In genomic region chr14:73539017-73539416, GRCh38 we compare ENCODE assay signal across 8 cellular contexts. TPM values are rescaled to one million over a fixed set of nuclear protein-coding genes. Genes with fewer than 3 reads are reported as not detected.
DNase-seq lines count a peak whose midpoint lies in the region; ATAC-seq and TF ChIP-seq lines count a peak whose summit lies in the region.
"Not testable (repeated sequence)": the region's sequence is repeated elsewhere in the genome, so short reads cannot be mapped to it uniquely, and the experiment has no call there.

No MANE protein-coding gene starts in this region.

- ATAC-seq in HG02973 (IDR thresholded peaks at IDR 0.05; ENCODE audit: unreplicated experiment) = peak; percentile 79
- ATAC-seq in central memory CD8-positive, alpha-beta T cell (replicated peaks; ENCODE audit: extremely low read depth, poor library complexity, severe bottlenecking) = peak; percentile 97
- ATAC-seq in left colon = peak; percentile 58
- peak; percentile 84 to 85 for ATAC-seq in upper lobe of left lung (ENCODE audit: low FRiP score in 2 of 2)

- H3K9me3 ChIP-seq in upper lobe of left lung = not testable (repeated sequence)

- H3K9me3 Mint-ChIP-seq in central memory CD8-positive, alpha-beta T cell = not testable (repeated sequence)

- not testable (repeated sequence) for H3K4me3 ChIP-seq in upper lobe of left lung

- not testable (repeated sequence) for H3K27ac ChIP-seq in upper lobe of left lung

- in situ Hi-C loops in GM13976 (cut with MboI; ENCODE audit: low sequenced_read_pairs, unreplicated experiment) = not testable (repeated sequence)

- TF ChIP-seq CTCF in GM13976 (IDR thresholded peaks at IDR 0.05; ENCODE audit: borderline replicate concordance, control extremely low read depth, extremely low read depth, insufficient read depth, missing control alignments) = peak; percentile 21
- peak in 2 of 6 experiments; percentile 32 to 40 for TF ChIP-seq CTCF in upper lobe of left lung (IDR thresholded peaks at IDR 0.05)

- not testable (repeated sequence) for TF ChIP-seq POLR2A in upper lobe of left lung (IDR thresholded peaks at IDR 0.05)

- WGBS in upper lobe of left lung, 2 donors = 17% methylated on average over 1 of the region's 5 CpGs; no CpG with 5 or more reads in 1 of the 2 donors

- not testable (repeated sequence) for H3K36me3 ChIP-seq in upper lobe of left lung

- not testable (repeated sequence) for H3K36me3 Mint-ChIP-seq in central memory CD8-positive, alpha-beta T cell (ENCODE audit: insufficient read depth)

- DNase-seq in GM13976 (ENCODE audit: low spot score) = not testable (repeated sequence)
- DNase-seq in NCI-H82 (lab: John Stamatoyannopoulos, UW) (peak; percentile 48), left colon (peak; percentile 42 to 59), upper lobe of left lung (peak; percentile 23 to 86)
- DNase-seq in activated CD8-positive, alpha-beta memory T cell treated with anti-CD3 and anti-CD28 coated beads, Interleukin-2, amount 50 U/mL, for 4 hours = peak; percentile 63
- peak in 1 of 2 donors; percentile 12 for DNase-seq in central memory CD8-positive, alpha-beta T cell (ENCODE audit: low spot score in 2 of 2)
- peak; percentile 24 to 58 for DNase-seq in stimulated activated CD4-positive, alpha-beta T cell treated with anti-CD3 and anti-CD28 coated beads, Interleukin-12 subunit alpha, Interleukin-12 subunit beta, amount 100 ng/mL, for 24 hours (ENCODE audit: low read depth in 2 of 2)

- TF ChIP-seq EP300 in upper lobe of left lung (IDR thresholded peaks at IDR 0.05) = not testable (repeated sequence)

- H3K27ac Mint-ChIP-seq in central memory CD8-positive, alpha-beta T cell (ENCODE audit: low read depth) = not testable (repeated sequence)

- H3K4me3 Mint-ChIP-seq in central memory CD8-positive, alpha-beta T cell = not testable (repeated sequence)

- not testable (repeated sequence) for H3K4me1 Mint-ChIP-seq in central memory CD8-positive, alpha-beta T cell

- H3K4me1 ChIP-seq in upper lobe of left lung = not testable (repeated sequence)

- not testable (repeated sequence) for H3K27me3 Mint-ChIP-seq in central memory CD8-positive, alpha-beta T cell

- intact Hi-C loops in left colon (cut with DNase I, micrococcal nuclease) = not testable (repeated sequence)

- not testable (repeated sequence) for H3K27me3 ChIP-seq in upper lobe of left lung

RNA-seq across cellular contexts. Expression of gene ACOT1, which starts 2.1 kb away (rescaled TPM):
- total RNA-seq in left colon (10 to 100 TPM in 1 of 2 donors, 1 to 10 TPM in 1; 7.2 to 13.2 TPM), upper lobe of left lung (10 to 100 TPM in 2 of 6 donors, 1 to 10 TPM in 4; 3.2 to 22.8 (median 8.9) TPM)

RNA-seq across cellular contexts. Expression of gene HEATR4, which starts 19.7 kb away (rescaled TPM):
- 1 to 10 TPM in 1 of 2 donors, under 1 TPM in 1; 0.59 to 2.2 TPM for total RNA-seq in left colon
- total RNA-seq in upper lobe of left lung = 1 to 10 TPM in 2 of 6 donors, under 1 TPM in 3, not detected in 1; 0.61 to 2.1 (median 0.94) TPM

RNA-seq across cellular contexts. Expression of gene ACOT2, which starts 30.0 kb away (rescaled TPM):
- 10 to 100 TPM; 41.2 to 54.2 TPM for total RNA-seq in left colon
- total RNA-seq in upper lobe of left lung = 100 to 1,000 TPM in 1 of 6 donors, 10 to 100 TPM in 5; 24.0 to 119 (median 46.7) TPM

RNA-seq across cellular contexts. Expression of gene RIOX1, which starts 48.3 kb away (rescaled TPM):
- total RNA-seq in left colon = 10 to 100 TPM; 10.2 to 10.3 TPM
- total RNA-seq in upper lobe of left lung = 10 to 100 TPM in 5 of 6 donors, 1 to 10 TPM in 1; 7.2 to 23.0 (median 13.4) TPM

RNA-seq across cellular contexts. Expression of gene ACOT4, which starts 52.7 kb away (rescaled TPM):
- total RNA-seq in left colon (1 to 10 TPM; 2.3 to 3.4 TPM), upper lobe of left lung (1 to 10 TPM in 5 of 6 donors, not detected in 1; 1.3 to 6.4 (median 4.9) TPM)
